Comparison of ENCODE assay signal across 15 cellular contexts in genomic region chr15:57595011-57595866, GRCh38. TPM values are rescaled to one million over a fixed set of nuclear protein-coding genes. Genes with fewer than 3 reads are reported as not detected.
DNase-seq lines count a peak whose midpoint lies in the region; ATAC-seq and TF ChIP-seq lines count a peak whose summit lies in the region.
"Had no signal": no experiment of that assay in that cellular context is flagged by ENCODE, and none has a peak within 500 bp of the region (broad histone marks: within the 10 kb centered on the region; RNA-seq: fewer than 3 reads in every experiment).

No MANE protein-coding gene starts in this region.

- TF ChIP-seq EP300 in SK-N-SH (IDR thresholded peaks at IDR 0.05; ENCODE audit: borderline replicate concordance in 1 of 2, low read depth in 1 of 2, low read length in 1 of 2): peak in 1 of 2 experiments; percentile 59; a peak in 1 of 4 replicates
- TF ChIP-seq EP300 in upper lobe of left lung (IDR thresholded peaks at IDR 0.05): no peak

- no peak for TF ChIP-seq POLR2A in upper lobe of left lung (IDR thresholded peaks at IDR 0.05)

- no peaks in the 10 kb centered on the region for H3F3A ChIP-seq in SK-N-SH (replicated peaks; ENCODE audit: insufficient read depth)

- peak; percentile 45 for DNase-seq in SK-N-SH
- DNase-seq in colonic mucosa: no peak
- no peak for DNase-seq in lower lobe of right lung
- DNase-seq in upper lobe of left lung: no peak
- no peak for DNase-seq in EL
- no peak for DNase-seq in A172 (ENCODE audit: low spot score)
- no peak for DNase-seq in NK-92 (lab: John Stamatoyannopoulos, UW; ENCODE audit: unreplicated experiment)
- DNase-seq: activated CD4-positive, alpha-beta T cell treated with anti-CD3 and anti-CD28 coated beads for 36 hours; activated T-cell treated with anti-CD3 and anti-CD28 coated beads, Interleukin-2, amount 50 U/mL, for 24 hours; H7; NCI-H1694 treated with DMSO at 0.1 percent for 48 hours; nucleus accumbens; T-helper 1 cell had no signal

- 65% methylated on average over 6 of the region's 9 CpGs for WGBS in SK-N-SH (ENCODE audit: low lambda C conversion rate)
- 42 to 47% methylated on average over 9 of the region's 9 CpGs for WGBS in upper lobe of left lung, 2 donors

- H3K4me1 ChIP-seq in SK-N-SH (ENCODE audit: control insufficient read depth in 1 of 2, insufficient read depth in 2 of 2, low read depth in 1 of 2, low read length in 1 of 2): peaks cover 0 to 14% of the 10 kb centered on the region in 2 experiments; a peak in 2 of 4 replicates
- H3K4me1 ChIP-seq in colonic mucosa: peaks cover 8% of the 10 kb centered on the region
- peaks cover 33% of the 10 kb centered on the region for H3K4me1 ChIP-seq in lower lobe of right lung
- H3K4me1 ChIP-seq in upper lobe of left lung: peaks cover 30 to 56% (median 37%) of the 10 kb centered on the region in 4 donors

- intact Hi-C loops in colonic mucosa (cut with DNase I): no loop called here
- intact Hi-C loops in lower lobe of right lung (cut with DNase I): no loop called here

- H3K9me2 ChIP-seq in SK-N-SH: no peaks in the 10 kb centered on the region

- TF ChIP-seq CTCF in SK-N-SH (IDR thresholded peaks at IDR 0.05): no peak
- TF ChIP-seq CTCF in colonic mucosa (IDR thresholded peaks at IDR 0.05): no peak
- no peak for TF ChIP-seq CTCF in lower lobe of right lung (IDR thresholded peaks at IDR 0.05)
- no peak for TF ChIP-seq CTCF in upper lobe of left lung (IDR thresholded peaks at IDR 0.05)

- peak overlapping the region in 1 of 2 experiments; percentile 22; a peak in 1 of 4 replicates for H3K27ac ChIP-seq in SK-N-SH (ENCODE audit: low read depth in 2 of 2, low read length in 1 of 2)
- H3K27ac ChIP-seq in colonic mucosa: peak overlapping the region; percentile 46
- peak overlapping the region; percentile 70 for H3K27ac ChIP-seq in lower lobe of right lung
- peak overlapping the region; percentile 31 to 91 (median 70) for H3K27ac ChIP-seq in upper lobe of left lung

- H3K79me2 ChIP-seq in SK-N-SH (ENCODE audit: insufficient read depth): no peaks in the 10 kb centered on the region

- ATAC-seq in SK-N-SH treated with all-trans-retinoic acid at 6 μM for 48 hours (no peak), lower lobe of right lung (peak in 1 of 2 donors; percentile 2), upper lobe of left lung (ENCODE audit: low FRiP score in 2 of 2) (no peak)
- ATAC-seq: activated CD4-positive, alpha-beta T cell treated with anti-CD3 and anti-CD28 coated beads for 36 hours had no signal

- H3K4me2 ChIP-seq in SK-N-SH: no peak overlapping the region

- POLR2A ChIA-PET in SK-N-SH (lab: Yijun Ruan, JAX): no interaction called here

- H3K9me3 ChIP-seq in SK-N-SH (no peaks in the 10 kb centered on the region), colonic mucosa (no peaks in the 10 kb centered on the region), lower lobe of right lung (no peaks in the 10 kb centered on the region), upper lobe of left lung (no peaks in the 10 kb centered on the region)

- H3K27me3 ChIP-seq in SK-N-SH (ENCODE audit: insufficient read depth) (peaks cover 17% of the 10 kb centered on the region; the same call in 1 of the 2 replicates), colonic mucosa (no peaks in the 10 kb centered on the region), lower lobe of right lung (ENCODE audit: low read depth) (no peaks in the 10 kb centered on the region), upper lobe of left lung (peaks cover 0 to 9% (median under 1%) of the 10 kb centered on the region in 4 donors)

- H2AFZ ChIP-seq in SK-N-SH (ENCODE audit: low read depth): no peak overlapping the region

- CTCF ChIA-PET in SK-N-SH (lab: Yijun Ruan, JAX): interaction anchor here (1.2 to 2.8 kb wide), 2 partner anchors 16 to 35 kb away, joined by 4 to 14 read pairs; no protein-coding TSS in a partner anchor

- H3K9ac ChIP-seq in SK-N-SH (no peak overlapping the region), colonic mucosa (ENCODE audit: low read depth in 2 of 2, low read length in 2 of 2) (no peak overlapping the region)

- H3K36me3 ChIP-seq in SK-N-SH (replicated peaks in 1 of 2; ENCODE audit: control insufficient read depth in 1 of 2, insufficient read depth in 2 of 2, low read length in 1 of 2): no peaks in the 10 kb centered on the region
- H3K36me3 ChIP-seq in colonic mucosa: no peaks in the 10 kb centered on the region
- H3K36me3 ChIP-seq in lower lobe of right lung: no peaks in the 10 kb centered on the region
- H3K36me3 ChIP-seq in upper lobe of left lung: no peaks in the 10 kb centered on the region

- H3K4me3 ChIP-seq in SK-N-SH (ENCODE audit: low read depth in 2 of 2, low read length in 1 of 2) (no peak overlapping the region), colonic mucosa (no peak overlapping the region), lower lobe of right lung (no peak overlapping the region), upper lobe of left lung (peak overlapping the region in 2 of 4 donors; percentile 58 to 73)

- H4K20me1 ChIP-seq in SK-N-SH (ENCODE audit: insufficient read depth): no peaks in the 10 kb centered on the region

- TF ChIP-seq RAD21 in SK-N-SH (IDR thresholded peaks at IDR 0.05; ENCODE audit: low read length): no peak

TF ChIP-seq in SK-N-SH, 30 proteins besides CTCF, POLR2A, EP300 and RAD21 (continues in another document):
- TF ChIP-seq RFX5 (IDR thresholded peaks at IDR 0.05; ENCODE audit: low read length) (no peak), PBX3 (IDR thresholded peaks at IDR 0.05) (no peak), RCOR1 (IDR thresholded peaks at IDR 0.05; ENCODE audit: low read length) (no peak), RXRA (IDR thresholded peaks at IDR 0.05; ENCODE audit: borderline replicate concordance, low read depth) (no peak), TAF1 (IDR thresholded peaks at IDR 0.05; ENCODE audit: borderline replicate concordance, low read depth, low read length) (no peak), CHD2 (IDR thresholded peaks at IDR 0.05; ENCODE audit: low read length, partially characterized antibody) (no peak), GABPA (IDR thresholded peaks at IDR 0.05; ENCODE audit: low read depth) (no peak), USF1 (IDR thresholded peaks at IDR 0.05; ENCODE audit: borderline replicate concordance, low read depth) (no peak), FOSL2 (IDR thresholded peaks at IDR 0.05; ENCODE audit: borderline replicate concordance, low read depth) (no peak)

TF ChIP-seq in SK-N-SH treated with all-trans-retinoic acid at 6 μM for 48 hours, 23 proteins besides CTCF, POLR2A, EP300 and RAD21 (continues in another document):
- TF ChIP-seq CSDC2 (CRISPR knock-in tag; IDR thresholded peaks at IDR 0.05) (no peak), ZNF70 (CRISPR knock-in tag; IDR thresholded peaks at IDR 0.05) (no peak), PATZ1 (CRISPR knock-in tag; IDR thresholded peaks at IDR 0.05; ENCODE audit: borderline replicate concordance) (no peak), RARB (CRISPR knock-in tag; IDR thresholded peaks at IDR 0.05) (no peak), PPARA (CRISPR knock-in tag; IDR thresholded peaks at IDR 0.05; ENCODE audit: borderline replicate concordance) (no peak), ZNF8 (CRISPR knock-in tag; IDR thresholded peaks at IDR 0.05) (no peak), POU6F1 (CRISPR knock-in tag; IDR thresholded peaks at IDR 0.05; ENCODE audit: borderline replicate concordance, low read depth) (no peak), CREB5 (CRISPR knock-in tag; IDR thresholded peaks at IDR 0.05; ENCODE audit: low read depth) (no peak), TCF4 (CRISPR knock-in tag; IDR thresholded peaks at IDR 0.05; ENCODE audit: borderline replicate concordance) (no peak)

RNA-seq across cellular contexts. Expression of gene MYZAP, which starts 3.5 kb away (rescaled TPM):
- polyA plus RNA-seq in SK-N-SH (2012; rRNA removed): 0.07 TPM in 1 of 2 replicates, not detected in the other
- polyA plus RNA-seq in SK-N-SH (2012; cell fraction: cytosol; rRNA removed): 0.05 and 0.13 TPM in 2 replicates
- not detected in 2 replicates for polyA plus RNA-seq in SK-N-SH (2012; cell fraction: nucleus; rRNA removed)
- total RNA-seq in colonic mucosa (10 to 100 TPM; 11.7 to 12.2 TPM), lower lobe of right lung (41.3 TPM), upper lobe of left lung (10 to 100 TPM; 22.0 to 54.3 (median 30.4) TPM)
- 3.2 and 4.3 TPM in 2 replicates for total RNA-seq in A172 (2014; rRNA removed; shearing (Covaris generic))
- total RNA-seq: OCI-LY7 had no signal
